ENCODE assay signal across 33 cellular contexts in genomic region chr13:103557878-103558277, GRCh38.
"Had no signal": no experiment of that assay in that cellular context is flagged by ENCODE, and none has a peak within 500 bp of the region (broad histone marks: within the 10 kb centered on the region; RNA-seq: fewer than 3 reads in every experiment).

No MANE protein-coding gene starts in this region.

- H3K27ac ChIP-seq: brain microvascular endothelial cell, PC-9, SK-N-MC, WERI-Rb-1 had no signal

- H2AFZ ChIP-seq: PC-9 had no signal

- DNase-seq: activated CD4-positive, alpha-beta memory T cell treated with anti-CD3 and anti-CD28 coated beads, Interleukin-2, amount 10 ng/mL, durations not matched to agents 7 days and 5 days; activated CD4-positive, alpha-beta T cell treated with anti-CD3 and anti-CD28 coated beads for 1 hour; activated CD4-positive, alpha-beta T cell treated with anti-CD3 and anti-CD28 coated beads for 48 hours; activated CD4-positive, CD25-positive, alpha-beta regulatory T cell; activated CD8-positive, alpha-beta memory T cell treated with anti-CD3 and anti-CD28 coated beads for 24 hours; activated CD8-positive, alpha-beta memory T cell treated with anti-CD3 and anti-CD28 coated beads, Interleukin-2, amount 10 ng/mL, durations not matched to agents 7 days and 5 days; activated CD8-positive, alpha-beta memory T cell treated with anti-CD3 and anti-CD28 coated beads, Interleukin-2, amount 50 U/mL, for 48 hours; activated effector memory CD4-positive, alpha-beta T cell treated with Interleukin-2 at 50 U/mL for 16 hours; activated naive CD4-positive, alpha-beta T cell treated with anti-CD3 and anti-CD28 coated beads, Interleukin-2, amount 50 U/mL, for 16 hours; activated naive CD8-positive, alpha-beta T cell treated with anti-CD3 and anti-CD28 coated beads for 36 hours; activated T-cell treated with anti-CD3 and anti-CD28 coated beads, Interleukin-2, amount 50 U/mL, for 48 hours; amniotic stem cell; aorta; brain microvascular endothelial cell; central memory CD4-positive, alpha-beta T cell; Karpas-422; KBM-7; NCI-H1105; NCI-H1436; NCI-H1694; NCI-H1930; NCI-H2081 treated with DMSO at 0.1 percent for 48 hours; NCI-H345; NCI-H524 treated with DMSO at 0.1 percent for 48 hours; NK-92 treated with Interleukin-12 subunit alpha and Interleukin-12 subunit beta, amount 100 ng/mL, for 24 hours; PC-9; Right ventricle myocardium superior; SW 1271; T-helper 1 cell; T-helper 2 cell; T-helper 9 cell; WERI-Rb-1 had no signal

- H3K36me3 ChIP-seq: brain microvascular endothelial cell, WERI-Rb-1 had no signal

- H3K4me3 ChIP-seq: PC-9, SK-N-MC had no signal

- H3K27me3 ChIP-seq: brain microvascular endothelial cell had no signal

- H3K4me2 ChIP-seq: PC-9 had no signal

- ATAC-seq: activated CD8-positive, alpha-beta memory T cell treated with anti-CD3 and anti-CD28 coated beads, Interleukin-2, amount 10 ng/mL, durations not matched to agents 7 days and 5 days had no signal
